18 cellular contexts compared by ENCODE assay signal in genomic region chr3:179196700-179197099, GRCh38. TPM values are rescaled to one million over a fixed set of nuclear protein-coding genes. Genes with fewer than 3 reads are reported as not detected.
DNase-seq lines count a peak whose midpoint lies in the region; ATAC-seq, FAIRE-seq and TF ChIP-seq lines count a peak whose summit lies in the region.
"Had no signal": no experiment of that assay in that cellular context is flagged by ENCODE, and none has a peak within 500 bp of the region (broad histone marks: within the 10 kb centered on the region; RNA-seq: fewer than 3 reads in every experiment).

No MANE protein-coding gene starts in this region.

- no peak for TF ChIP-seq POLR2A in H54 (IDR thresholded peaks at IDR 0.05; ENCODE audit: low read depth, low read length)

- peaks cover 4% of the 10 kb centered on the region for H3K36me3 Mint-ChIP-seq in astrocyte (ENCODE audit: low read depth, unreplicated experiment)
- H3K36me3 Mint-ChIP-seq in naive thymus-derived CD4-positive, alpha-beta T cell: peaks cover 5 to 16% (median 11%) of the 10 kb centered on the region in 5 donors

- H3K27me3 ChIP-seq in BLaER1 treated with 17β-estradiol and CSF1 and Interleukin-3, amounts not matched to agents 10 nM and 100 nM: no peaks in the 10 kb centered on the region
- no peaks in the 10 kb centered on the region for H3K27me3 ChIP-seq in astrocyte (ENCODE audit: insufficient read depth, low read length)
- no peaks in the 10 kb centered on the region for H3K27me3 ChIP-seq in naive thymus-derived CD4-positive, alpha-beta T cell (ENCODE audit: control insufficient read depth in 2 of 2, insufficient read depth in 2 of 2, low read length in 2 of 2)

- POLR2A ChIA-PET in naive thymus-derived CD4-positive, alpha-beta T cell (lab: Charles Lee): no interaction called here

- no peak overlapping the region for H3K4me3 ChIP-seq in BLaER1 treated with 17β-estradiol and CSF1 and Interleukin-3, amounts not matched to agents 10 nM and 100 nM
- H3K4me3 ChIP-seq in astrocyte (ENCODE audit: insufficient read depth, low read depth, low read length) (no peak overlapping the region), mucosa of descending colon (no peak overlapping the region)
- no peak overlapping the region for H3K4me3 ChIP-seq in naive thymus-derived CD4-positive, alpha-beta T cell (ENCODE audit: low read length)

- H3K27ac ChIP-seq in BLaER1 treated with 17β-estradiol and CSF1 and Interleukin-3, amounts not matched to agents 10 nM and 100 nM: peak overlapping the region in 3 of 11 experiments; percentile 10 to 35 (median 29); a peak in 3 of 22 replicates
- H3K27ac ChIP-seq in astrocyte (ENCODE audit: low read depth, low read length): peak overlapping the region; percentile 28
- H3K27ac ChIP-seq in naive thymus-derived CD4-positive, alpha-beta T cell (ENCODE audit: low read depth, low read length): no peak overlapping the region
- H3K27ac ChIP-seq: C4-2B had no signal

- H3K9me3 ChIP-seq in BLaER1 treated with 17β-estradiol and CSF1 and Interleukin-3, amounts not matched to agents 10 nM and 100 nM (replicated peaks in 1 of 11): 0 out of 22 replicates have a peak, but pooled peaks cover 0 to 1% (median 0%) of the 10 kb centered on the region in 11 experiments
- H3K9me3 ChIP-seq in astrocyte (ENCODE audit: insufficient read depth, low read depth, low read length) (no peaks in the 10 kb centered on the region), mucosa of descending colon (no peaks in the 10 kb centered on the region)
- no peaks in the 10 kb centered on the region for H3K9me3 ChIP-seq in naive thymus-derived CD4-positive, alpha-beta T cell (ENCODE audit: control insufficient read depth in 2 of 3, low read length in 3 of 3)

- H3K27ac Mint-ChIP-seq in astrocyte (ENCODE audit: unreplicated experiment): peak overlapping the region; percentile 92
- H3K27ac Mint-ChIP-seq in naive thymus-derived CD4-positive, alpha-beta T cell: peak overlapping the region; percentile 10 to 91 (median 59)

- H2AFZ ChIP-seq in astrocyte (ENCODE audit: low read depth, low read length): no peak overlapping the region

- H3K4me1 ChIP-seq in BLaER1 treated with 17β-estradiol and CSF1 and Interleukin-3, amounts not matched to agents 10 nM and 100 nM: peaks cover 19 to 48% (median 30%) of the 10 kb centered on the region in 10 experiments; a peak in 19 of 20 replicates
- H3K4me1 ChIP-seq in astrocyte (ENCODE audit: insufficient read depth, low read length) (peaks cover 23% of the 10 kb centered on the region), mucosa of descending colon (ENCODE audit: low read depth) (peaks cover 6% of the 10 kb centered on the region)
- peaks cover 4 to 23% of the 10 kb centered on the region in 2 donors for H3K4me1 ChIP-seq in naive thymus-derived CD4-positive, alpha-beta T cell (ENCODE audit: control insufficient read depth in 2 of 2, insufficient read depth in 2 of 2, low read length in 2 of 2)

- no peaks in the 10 kb centered on the region for H3K9me3 Mint-ChIP-seq in astrocyte (ENCODE audit: unreplicated experiment)
- peaks cover 0 to 1% (median 0%) of the 10 kb centered on the region in 11 donors for H3K9me3 Mint-ChIP-seq in naive thymus-derived CD4-positive, alpha-beta T cell

- peaks cover 27 to 78% (median 54%) of the 10 kb centered on the region in 11 experiments; a peak in 20 of 22 replicates for H4K20me1 ChIP-seq in BLaER1 treated with 17β-estradiol and CSF1 and Interleukin-3, amounts not matched to agents 10 nM and 100 nM
- peaks cover 31% of the 10 kb centered on the region for H4K20me1 ChIP-seq in astrocyte (ENCODE audit: insufficient read depth, low read length)

- H3K4me1 Mint-ChIP-seq in astrocyte (ENCODE audit: low read depth, unreplicated experiment): peaks cover 38% of the 10 kb centered on the region
- peaks cover 22 to 65% (median 61%) of the 10 kb centered on the region in 7 donors for H3K4me1 Mint-ChIP-seq in naive thymus-derived CD4-positive, alpha-beta T cell

- H3K4me3 Mint-ChIP-seq in astrocyte (ENCODE audit: unreplicated experiment): no peak overlapping the region
- peak overlapping the region in 4 of 10 donors; percentile 9 to 58 (median 44) for H3K4me3 Mint-ChIP-seq in naive thymus-derived CD4-positive, alpha-beta T cell

- no peak for ATAC-seq in naive thymus-derived CD4-positive, alpha-beta T cell
- ATAC-seq in GM18519 (IDR thresholded peaks at IDR 0.05; ENCODE audit: low FRiP score, unreplicated experiment) (no peak), GM19452 (IDR thresholded peaks at IDR 0.05; ENCODE audit: unreplicated experiment) (no peak), mucosa of descending colon (no peak)

- H3K79me2 ChIP-seq in astrocyte (ENCODE audit: insufficient read depth, low read length): peaks cover 28% of the 10 kb centered on the region

- no peaks in the 10 kb centered on the region for H3K27me3 Mint-ChIP-seq in astrocyte (ENCODE audit: low read depth, unreplicated experiment)
- H3K27me3 Mint-ChIP-seq in naive thymus-derived CD4-positive, alpha-beta T cell: no peaks in the 10 kb centered on the region

- CTCF ChIA-PET in naive thymus-derived CD4-positive, alpha-beta T cell (lab: Charles Lee): no interaction called here

- H3K4me2 ChIP-seq in BLaER1 treated with 17β-estradiol and CSF1 and Interleukin-3, amounts not matched to agents 10 nM and 100 nM: peak overlapping the region in 9 of 11 experiments; percentile 6 to 80 (median 56); a peak in 16 of 22 replicates
- peak overlapping the region; percentile 49 for H3K4me2 ChIP-seq in astrocyte (ENCODE audit: low read length)

- H3K9ac ChIP-seq in BLaER1 treated with 17β-estradiol and CSF1 and Interleukin-3, amounts not matched to agents 10 nM and 100 nM: no peak overlapping the region; a peak in 1 of 22 replicates
- H3K9ac ChIP-seq in astrocyte (ENCODE audit: low read length): no peak overlapping the region

- DNase-seq in H54 (ENCODE audit: insufficient read length, low spot score) (no peak), astrocyte (ENCODE audit: low read depth) (no peak), mucosa of descending colon (no peak)
- no peak for DNase-seq in naive thymus-derived CD4-positive, alpha-beta T cell
- DNase-seq: activated naive CD4-positive, alpha-beta T cell treated with Interleukin-2 at 50 U/mL for 16 hours; GOT3; hippocampal formation; left colon; NCI-H1694 treated with DMSO at 0.1 percent for 48 hours; NCI-H510A; retina; stimulated activated CD4-positive, alpha-beta T cell treated with anti-CD3 and anti-CD28 coated beads, Interleukin-1b, Interleukin-23, amount 100 ng/mL, for 48 hours had no signal

- H3K36me3 ChIP-seq in BLaER1 treated with 17β-estradiol and CSF1 and Interleukin-3, amounts not matched to agents 10 nM and 100 nM: peaks cover 16 to 27% (median 24%) of the 10 kb centered on the region in 11 experiments
- H3K36me3 ChIP-seq in astrocyte (ENCODE audit: insufficient read depth, low read length) (no peaks in the 10 kb centered on the region), mucosa of descending colon (ENCODE audit: low read depth) (no peaks in the 10 kb centered on the region)
- H3K36me3 ChIP-seq in naive thymus-derived CD4-positive, alpha-beta T cell (ENCODE audit: control insufficient read depth in 2 of 3, insufficient read depth in 3 of 3, low read length in 3 of 3): peaks cover 0 to 6% (median 0%) of the 10 kb centered on the region in 3 experiments

- intact Hi-C loops in naive thymus-derived CD4-positive, alpha-beta T cell (cut with micrococcal nuclease): loop anchor here (1.0 to 5.0 kb wide), 3 partner anchors 47 to 181 kb away; partner anchors contain the start of gene ZNF639 (in 1 of the 2)
- intact Hi-C loops in mucosa of descending colon (cut with DNase I, micrococcal nuclease): no loop called here

- peak; percentile 74 for FAIRE-seq in H54 (lab: Jason Lieb, UNC)
- FAIRE-seq in astrocyte (lab: Jason Lieb, UNC): no peak
- FAIRE-seq: bronchial epithelial cell, TTC549 had no signal

- TF ChIP-seq CTCF in astrocyte (IDR thresholded peaks at IDR 0.05; ENCODE audit: insufficient read depth, low read depth, low read length) (no peak), mucosa of descending colon (IDR thresholded peaks at IDR 0.05) (no peak)

RNA-seq across cellular contexts. Expression of gene PIK3CA, which starts 48.5 kb away (rescaled TPM):
- total RNA-seq in astrocyte (28.0 and 29.7 TPM in 2 replicates), mucosa of descending colon (10 to 100 TPM; 16.5 to 30.6 (median 19.5) TPM)
- 10 to 100 TPM; 27.4 to 58.1 (median 43.7) TPM for total RNA-seq in naive thymus-derived CD4-positive, alpha-beta T cell
- polyA plus RNA-seq in naive thymus-derived CD4-positive, alpha-beta T cell: 10 to 100 TPM; 16.7 to 34.3 TPM

RNA-seq across cellular contexts. Expression of gene KCNMB3, which starts 54.2 kb away (rescaled TPM):
- 0.75 and 1.7 TPM in 2 replicates for total RNA-seq in astrocyte
- 1 to 10 TPM in 3 of 5 experiments, under 1 TPM in 2; 0.61 to 1.6 (median 1.2) TPM for total RNA-seq in naive thymus-derived CD4-positive, alpha-beta T cell
- under 1 TPM; 0.23 to 0.33 TPM for polyA plus RNA-seq in naive thymus-derived CD4-positive, alpha-beta T cell
- 1 to 10 TPM; 2.1 to 2.7 (median 2.4) TPM for total RNA-seq in mucosa of descending colon

Comparison
In these comparisons a context has a peak if more than half of its experiments do, and no peak if none do; other contexts are left out.
1. intact Hi-C loops: an anchor here in naive thymus-derived CD4-positive, alpha-beta T cell (1.0 to 5.0 kb wide); none called in mucosa of descending colon.